In genomic region chr1:151961795-151962194, GRCh38 we compare ENCODE assay signal across 24 cellular contexts. TPM values are rescaled to one million over a fixed set of nuclear protein-coding genes. Genes with fewer than 3 reads are reported as not detected.
DNase-seq lines count a peak whose midpoint lies in the region; ATAC-seq, FAIRE-seq and TF ChIP-seq lines count a peak whose summit lies in the region.
"Had no signal": no experiment of that assay in that cellular context is flagged by ENCODE, and none has a peak within 500 bp of the region (broad histone marks: within the 10 kb centered on the region; RNA-seq: fewer than 3 reads in every experiment).

No MANE protein-coding gene starts in this region.

- peak overlapping the region; percentile 22 for H3K27ac Mint-ChIP-seq in Calu3 (ENCODE audit: unreplicated experiment)
- no peak overlapping the region for H3K27ac Mint-ChIP-seq in naive thymus-derived CD4-positive, alpha-beta T cell

- CTCF ChIA-PET in Calu3 (lab: Charles Lee), result no interaction called here
- CTCF ChIA-PET in naive thymus-derived CD4-positive, alpha-beta T cell (lab: Charles Lee), result no interaction called here

- dilution Hi-C loops in keratinocyte (cut with MboI; ENCODE audit: extremely low pct_ligation_motif_present, low sequenced_read_pairs), result no loop called here

- BruUV-seq in Calu3 (replicated peaks; lab: Mats Ljungman, UMichigan), result no TSS peak

- H3K27ac ChIP-seq in VCaP (peak overlapping the region; percentile 71), keratinocyte (ENCODE audit: control insufficient read depth, insufficient read depth, low read length) (no peak overlapping the region), osteoblast (ENCODE audit: low read depth, low read length) (no peak overlapping the region), small intestine (ENCODE audit: low read depth in 1 of 2, low read length in 1 of 2) (no peak overlapping the region)
- H3K27ac ChIP-seq in naive thymus-derived CD4-positive, alpha-beta T cell (ENCODE audit: low read depth, low read length), result no peak overlapping the region
- H3K27ac ChIP-seq: BLaER1, Peyer's patch had no signal

- H3K79me2 ChIP-seq in keratinocyte (ENCODE audit: control insufficient read depth, insufficient read depth, low read length) (no peaks in the 10 kb centered on the region), osteoblast (ENCODE audit: insufficient read depth, low read length) (no peaks in the 10 kb centered on the region)

- no peaks in the 10 kb centered on the region for H3K27me3 ChIP-seq in keratinocyte (ENCODE audit: control insufficient read depth, extremely low read depth, insufficient read depth, low read length)
- no peaks in the 10 kb centered on the region for H3K27me3 ChIP-seq in osteoblast (ENCODE audit: insufficient read depth, low read length)
- H3K27me3 ChIP-seq in small intestine (ENCODE audit: control insufficient read depth in 2 of 2, insufficient read depth in 2 of 2, low read length in 2 of 2), result no peaks in the 10 kb centered on the region
- no peaks in the 10 kb centered on the region for H3K27me3 ChIP-seq in naive thymus-derived CD4-positive, alpha-beta T cell (ENCODE audit: control insufficient read depth in 2 of 2, insufficient read depth in 2 of 2, low read length in 2 of 2)
- H3K27me3 ChIP-seq: BLaER1, Peyer's patch had no signal

- H4K20me1 ChIP-seq in keratinocyte (ENCODE audit: control insufficient read depth, extremely low read depth, insufficient read depth, low read length) (no peaks in the 10 kb centered on the region), osteoblast (ENCODE audit: insufficient read depth, low read length) (no peaks in the 10 kb centered on the region)
- H4K20me1 ChIP-seq: BLaER1 had no signal

- no peaks in the 10 kb centered on the region for H3K27me3 Mint-ChIP-seq in Calu3 (ENCODE audit: unreplicated experiment)
- peaks cover 0 to 13% (median 0%) of the 10 kb centered on the region in 5 donors for H3K27me3 Mint-ChIP-seq in naive thymus-derived CD4-positive, alpha-beta T cell

- no peak overlapping the region for H3K4me3 Mint-ChIP-seq in Calu3 (ENCODE audit: low read depth, unreplicated experiment)
- H3K4me3 Mint-ChIP-seq in naive thymus-derived CD4-positive, alpha-beta T cell, result no peak overlapping the region
- H3K4me3 Mint-ChIP-seq: CD8-positive, alpha-beta memory T cell had no signal

- H2AFZ ChIP-seq in keratinocyte (ENCODE audit: control insufficient read depth, low read length), result no peak overlapping the region
- H2AFZ ChIP-seq in osteoblast (ENCODE audit: low read length), result no peak overlapping the region

- no peak overlapping the region for H3K4me2 ChIP-seq in keratinocyte (ENCODE audit: control insufficient read depth, extremely low read depth, insufficient read depth, low read depth, low read length)
- no peak overlapping the region for H3K4me2 ChIP-seq in osteoblast (ENCODE audit: insufficient read depth, low read length)
- H3K4me2 ChIP-seq: BLaER1 had no signal

- H3K9me3 Mint-ChIP-seq in Calu3 (ENCODE audit: low read depth, unreplicated experiment), result no peaks in the 10 kb centered on the region
- no peaks in the 10 kb centered on the region for H3K9me3 Mint-ChIP-seq in naive thymus-derived CD4-positive, alpha-beta T cell
- H3K9me3 Mint-ChIP-seq: CD8-positive, alpha-beta memory T cell had no signal

- H3K4me1 ChIP-seq in keratinocyte (ENCODE audit: control insufficient read depth, extremely low read depth, insufficient read depth, low read length) (peaks cover 27% of the 10 kb centered on the region), osteoblast (ENCODE audit: insufficient read depth, low read length) (no peaks in the 10 kb centered on the region), small intestine (ENCODE audit: control insufficient read depth in 2 of 2, insufficient read depth in 1 of 2, low read depth in 1 of 2, low read length in 1 of 2) (no peaks in the 10 kb centered on the region)
- no peaks in the 10 kb centered on the region for H3K4me1 ChIP-seq in naive thymus-derived CD4-positive, alpha-beta T cell (ENCODE audit: control insufficient read depth in 2 of 2, insufficient read depth in 2 of 2, low read length in 2 of 2)
- H3K4me1 ChIP-seq: BLaER1, Peyer's patch had no signal

- 13 to 46% (median 37%) methylated on average over 4 of the region's 4 CpGs for WGBS in small intestine, 3 donors

- DNase-seq in Calu3 (no peak), keratinocyte (ENCODE audit: low read depth, low spot score) (no peak), osteoblast (ENCODE audit: insufficient read length, low spot score, missing footprints) (peak; percentile 38), DMS 273 (lab: John Stamatoyannopoulos, UW; ENCODE audit: unreplicated experiment) (no peak), small intestine (no peak), GM03348 (ENCODE audit: low spot score) (no peak)
- DNase-seq in naive thymus-derived CD4-positive, alpha-beta T cell, result no peak
- DNase-seq: CD8-positive, alpha-beta memory T cell; DMS 273 treated with DMSO at 0.1 percent for 48 hours; GDM1; IMR-90; Karpas-422; MM.1S; NCI-H1092 treated with DMSO at 0.1 percent for 48 hours; NCI-H2081 treated with DMSO at 0.1 percent for 48 hours; NCI-H2227 treated with DMSO at 0.1 percent for 48 hours; NCI-H524; Peyer's patch had no signal

- POLR2A ChIA-PET in naive thymus-derived CD4-positive, alpha-beta T cell (lab: Charles Lee), result interaction anchor here (0.6 kb wide), 1 partner anchor 63 kb away, joined by 3 read pairs; no protein-coding TSS in a partner anchor

- H3K9me3 ChIP-seq in keratinocyte (ENCODE audit: control insufficient read depth, low read depth, low read length) (no peaks in the 10 kb centered on the region), osteoblast (ENCODE audit: low read depth, low read length) (no peaks in the 10 kb centered on the region), small intestine (ENCODE audit: control insufficient read depth, low read depth) (no peaks in the 10 kb centered on the region)
- H3K9me3 ChIP-seq in naive thymus-derived CD4-positive, alpha-beta T cell (ENCODE audit: control insufficient read depth in 2 of 3, low read length in 3 of 3), result no peaks in the 10 kb centered on the region
- H3K9me3 ChIP-seq: BLaER1, Peyer's patch had no signal

- FAIRE-seq in keratinocyte (lab: Jason Lieb, UNC), result peak; percentile 77
- FAIRE-seq in small intestine (lab: Jason Lieb, UNC), result no peak
- FAIRE-seq: A204.1, GM12892, H54 had no signal

- no peak overlapping the region for H3K9ac ChIP-seq in keratinocyte (ENCODE audit: control insufficient read depth, extremely low read depth, insufficient read depth, low read length)
- H3K9ac ChIP-seq: BLaER1 had no signal

- H3K36me3 Mint-ChIP-seq in Calu3 (ENCODE audit: insufficient read depth, unreplicated experiment), result no peaks in the 10 kb centered on the region
- H3K36me3 Mint-ChIP-seq in naive thymus-derived CD4-positive, alpha-beta T cell, result no peaks in the 10 kb centered on the region
- H3K36me3 Mint-ChIP-seq: CD8-positive, alpha-beta memory T cell had no signal

- peaks cover 37% of the 10 kb centered on the region for H3K4me1 Mint-ChIP-seq in Calu3 (ENCODE audit: low read depth, unreplicated experiment)
- peaks cover 0 to 9% (median 5%) of the 10 kb centered on the region in 7 donors for H3K4me1 Mint-ChIP-seq in naive thymus-derived CD4-positive, alpha-beta T cell

- H3K36me3 ChIP-seq in keratinocyte (ENCODE audit: control insufficient read depth in 2 of 2, extremely low read depth in 1 of 2, insufficient read depth in 2 of 2, low read length in 2 of 2) (no peaks in the 10 kb centered on the region), osteoblast (ENCODE audit: insufficient read depth, low read length) (no peaks in the 10 kb centered on the region), small intestine (ENCODE audit: control insufficient read depth in 2 of 2, insufficient read depth in 2 of 2, low read length in 2 of 2) (no peaks in the 10 kb centered on the region)
- no peaks in the 10 kb centered on the region for H3K36me3 ChIP-seq in naive thymus-derived CD4-positive, alpha-beta T cell (ENCODE audit: control insufficient read depth in 2 of 3, insufficient read depth in 3 of 3, low read length in 3 of 3)
- H3K36me3 ChIP-seq: BLaER1, Peyer's patch had no signal

- no peaks in the 10 kb centered on the region for H3K9me1 ChIP-seq in keratinocyte (ENCODE audit: control insufficient read depth, extremely low read depth, insufficient read depth, low read length)

- TF ChIP-seq CTCF in Calu3 (IDR thresholded peaks at IDR 0.05; ENCODE audit: unreplicated experiment), result no peak
- no peak for TF ChIP-seq CTCF in VCaP (conservative IDR thresholded peaks at IDR 0.05)
- peak in 1 of 3 experiments; percentile 7 for TF ChIP-seq CTCF in keratinocyte (optimal IDR thresholded peaks at IDR 0.05 in 1 of 3, IDR thresholded peaks at IDR 0.05 in 1 of 3, conservative IDR thresholded peaks at IDR 0.05 in 1 of 3; ENCODE audit: extremely low read depth in 1 of 3, insufficient read depth in 2 of 3, low read length in 3 of 3)
- no peak for TF ChIP-seq CTCF in osteoblast (IDR thresholded peaks at IDR 0.05; ENCODE audit: extremely low read depth, low read depth, low read length)

- intact Hi-C loops in Calu3 (cut with micrococcal nuclease; ENCODE audit: unreplicated experiment), result no loop called here
- intact Hi-C loops in naive thymus-derived CD4-positive, alpha-beta T cell (cut with micrococcal nuclease), result loop anchor here in 1 of 2 donors (10.0 kb wide), 2 partner anchors 77 to 223 kb away; no protein-coding TSS in a partner anchor

- H3K4me3 ChIP-seq in keratinocyte (ENCODE audit: control insufficient read depth in 2 of 3, extremely low read depth in 1 of 3, insufficient read depth in 2 of 3, low read depth in 1 of 3, low read length in 3 of 3) (no peak overlapping the region), osteoblast (ENCODE audit: insufficient read depth, low read length) (no peak overlapping the region), small intestine (ENCODE audit: low read depth in 1 of 2, low read length in 2 of 2) (no peak overlapping the region)
- H3K4me3 ChIP-seq in naive thymus-derived CD4-positive, alpha-beta T cell (ENCODE audit: low read length), result no peak overlapping the region
- H3K4me3 ChIP-seq: BLaER1, Peyer's patch had no signal

- ATAC-seq in naive thymus-derived CD4-positive, alpha-beta T cell, result no peak
- ATAC-seq: Right ventricle myocardium inferior had no signal

RNA-seq across cellular contexts. Expression of gene S100A10, which starts 31.9 kb away (rescaled TPM):
- total RNA-seq in Calu3 (2022) (882 and 921 TPM in 2 replicates), osteoblast (103 and 116 TPM in 2 replicates)
- polyA plus RNA-seq in keratinocyte (762 to 1,688 TPM (median 1,061 TPM) in 3 replicates), small intestine (1,000 to 10,000 TPM in 2 of 3 donors, 100 to 1,000 TPM in 1; 547 to 1,355 (median 1,268) TPM)
- 7,825 TPM for polyA plus RNA-seq in keratinocyte (2011; ENCODE audit: low read depth)
- polyA plus RNA-seq in keratinocyte (2011; cell fraction: cytosol; rRNA removed), result 1,426 and 2,466 TPM in 2 replicates
- 399 and 409 TPM in 2 replicates for polyA plus RNA-seq in keratinocyte (2011; cell fraction: nucleus; rRNA removed)
- 2,272 and 2,757 TPM in 2 replicates for polyA plus RNA-seq in keratinocyte (2012; ENCODE audit: low replicate concordance)
- polyA minus RNA-seq in keratinocyte, result 156 to 769 TPM (median 744 TPM) in 3 replicates
- polyA minus RNA-seq in keratinocyte (2011; cell fraction: cytosol; rRNA and poly(A)+ RNA removed), result 3,568 TPM
- 194 and 286 TPM in 2 replicates for polyA minus RNA-seq in keratinocyte (2011; cell fraction: nucleus; rRNA and poly(A)+ RNA removed)
- 100 to 1,000 TPM; 131 to 361 (median 143) TPM for total RNA-seq in naive thymus-derived CD4-positive, alpha-beta T cell
- polyA plus RNA-seq in naive thymus-derived CD4-positive, alpha-beta T cell, result 100 to 1,000 TPM; 458 to 492 TPM

RNA-seq across cellular contexts. Expression of gene THEM4, which starts 52.5 kb away (rescaled TPM):
- 17.2 and 18.6 TPM in 2 replicates for total RNA-seq in Calu3 (2022)
- 20.1 to 23.3 TPM (median 20.2 TPM) in 3 replicates for polyA plus RNA-seq in keratinocyte
- 3.7 TPM for polyA plus RNA-seq in keratinocyte (2011; ENCODE audit: low read depth)
- polyA plus RNA-seq in keratinocyte (2011; cell fraction: cytosol; rRNA removed), result 17.6 and 25.3 TPM in 2 replicates
- 23.2 and 24.9 TPM in 2 replicates for polyA plus RNA-seq in keratinocyte (2011; cell fraction: nucleus; rRNA removed)
- 5.7 and 11.2 TPM in 2 replicates for polyA plus RNA-seq in keratinocyte (2012; ENCODE audit: low replicate concordance)
- 4.5 to 17.6 TPM (median 12.3 TPM) in 3 replicates for polyA minus RNA-seq in keratinocyte
- 6.7 TPM for polyA minus RNA-seq in keratinocyte (2011; cell fraction: cytosol; rRNA and poly(A)+ RNA removed)
- polyA minus RNA-seq in keratinocyte (2011; cell fraction: nucleus; rRNA and poly(A)+ RNA removed), result 7.1 and 15.5 TPM in 2 replicates
- total RNA-seq in osteoblast, result 9.8 and 13.8 TPM in 2 replicates
- polyA plus RNA-seq in small intestine, result 10 to 100 TPM in 1 of 3 donors, 1 to 10 TPM in 2; 5.7 to 10.4 (median 8.3) TPM
- 100 to 1,000 TPM in 2 of 5 experiments, 10 to 100 TPM in 3; 37.6 to 143 (median 44.6) TPM for total RNA-seq in naive thymus-derived CD4-positive, alpha-beta T cell
- 100 to 1,000 TPM; 113 to 122 TPM for polyA plus RNA-seq in naive thymus-derived CD4-positive, alpha-beta T cell
